26 cellular contexts compared by ENCODE assay signal in genomic region chr16:22034503-22034902, GRCh38. TPM values are rescaled to one million over a fixed set of nuclear protein-coding genes. Genes with fewer than 3 reads are reported as not detected.
"Had no signal": no experiment of that assay in that cellular context is flagged by ENCODE, and none has a peak within 500 bp of the region (broad histone marks: within the 10 kb centered on the region; RNA-seq: fewer than 3 reads in every experiment).

No MANE protein-coding gene starts in this region.

- H3K27me3 Mint-ChIP-seq: activated CD8-positive, alpha-beta T cell treated with anti-CD3 and anti-CD28 coated beads for 36 hours; activated naive CD4-positive, alpha-beta T cell treated with anti-CD3 and anti-CD28 coated beads, Interleukin-2, amount 50 U/mL, for 24 hours; activated T-cell treated with anti-CD3 and anti-CD28 coated beads, Interleukin-2, amount 50 U/mL, for 24 hours; naive thymus-derived CD4-positive, alpha-beta T cell had no signal

- H3K27ac Mint-ChIP-seq: activated CD8-positive, alpha-beta T cell treated with anti-CD3 and anti-CD28 coated beads for 36 hours; activated naive CD4-positive, alpha-beta T cell treated with anti-CD3 and anti-CD28 coated beads, Interleukin-2, amount 50 U/mL, for 24 hours; neural progenitor cell had no signal

- H3K4me1 ChIP-seq: breast epithelium, neural progenitor cell, prostate gland had no signal

- H3K36me3 ChIP-seq: breast epithelium, neural progenitor cell, prostate gland had no signal

- H3K27ac ChIP-seq: breast epithelium, neural progenitor cell, prostate gland, right atrium auricular region, stomach had no signal

- H3K4me3 Mint-ChIP-seq: activated CD8-positive, alpha-beta T cell treated with anti-CD3 and anti-CD28 coated beads for 36 hours; activated naive CD4-positive, alpha-beta T cell treated with anti-CD3 and anti-CD28 coated beads, Interleukin-2, amount 50 U/mL, for 24 hours; activated T-cell treated with anti-CD3 and anti-CD28 coated beads, Interleukin-2, amount 50 U/mL, for 24 hours; neural progenitor cell had no signal

- H3K9me3 Mint-ChIP-seq: activated CD8-positive, alpha-beta T cell treated with anti-CD3 and anti-CD28 coated beads for 36 hours; activated naive CD4-positive, alpha-beta T cell treated with anti-CD3 and anti-CD28 coated beads, Interleukin-2, amount 50 U/mL, for 24 hours; activated T-cell treated with anti-CD3 and anti-CD28 coated beads, Interleukin-2, amount 50 U/mL, for 24 hours; neural progenitor cell had no signal

- DNase-seq: activated CD8-positive, alpha-beta T cell treated with anti-CD3 and anti-CD28 coated beads for 36 hours; activated effector memory CD4-positive, alpha-beta T cell treated with anti-CD3 and anti-CD28 coated beads, Interleukin-2, amount 50 U/mL, for 16 hours; activated T-cell treated with anti-CD3 and anti-CD28 coated beads, Interleukin-2, amount 50 U/mL, for 24 hours; cerebellar nuclear complex; cortex of kidney; mucosa of descending colon; naive thymus-derived CD4-positive, alpha-beta T cell; stimulated activated CD4-positive, alpha-beta T cell treated with anti-CD3 and anti-CD28 coated beads, Interleukin-12 subunit alpha, Interleukin-12 subunit beta, amount 100 ng/mL, for 4 hours; stimulated activated CD4-positive, alpha-beta T cell treated with anti-CD3 and anti-CD28 coated beads, Interleukin-1b, Interleukin-23, amount 100 ng/mL, for 48 hours; stimulated activated CD8-positive, alpha-beta memory T cell treated with anti-CD3 and anti-CD28 coated beads, Interleukin-4, amount 100 ng/mL, for 48 hours; stomach; trophoblast cell had no signal

- H3K4me2 ChIP-seq: neural progenitor cell had no signal

- ATAC-seq: activated CD8-positive, alpha-beta T cell treated with anti-CD3 and anti-CD28 coated beads for 36 hours; left lobe of liver; naive thymus-derived CD4-positive, alpha-beta T cell had no signal

- H3K9me3 ChIP-seq: breast epithelium, mucosa of descending colon, prostate gland, right atrium auricular region, stomach had no signal

- H3K27me3 ChIP-seq: breast epithelium, neural progenitor cell, right atrium auricular region, stomach had no signal

- H3K9ac ChIP-seq: neural progenitor cell had no signal

- H3K4me3 ChIP-seq: breast epithelium, lung, mucosa of descending colon, neural progenitor cell, prostate gland, right atrium auricular region, stomach had no signal

RNA-seq across cellular contexts. Expression of gene PDZD9, which starts 33.6 kb away (rescaled TPM):
- total RNA-seq: activated CD8-positive, alpha-beta T cell treated with anti-CD3 and anti-CD28 coated beads for 36 hours; astrocyte; breast epithelium; left lobe of liver; lung; mucosa of descending colon; naive thymus-derived CD4-positive, alpha-beta T cell; osteocyte; right atrium auricular region; stomach; T-helper 1 cell treated with Interleukin-12 subunit alpha and Interleukin-12 subunit beta and Interleukin-4 antibody, amounts not matched to agents 30 ng/mL and 1 ng/mL, for 36 hours; temporal lobe had no signal
- polyA plus RNA-seq: adipose tissue, esophagus, keratinocyte, lung, stomach had no signal

RNA-seq across cellular contexts. Expression of gene VWA3A, which starts 57.8 kb away (rescaled TPM):
- total RNA-seq: activated CD8-positive, alpha-beta T cell treated with anti-CD3 and anti-CD28 coated beads for 36 hours; astrocyte; right atrium auricular region had no signal
- polyA plus RNA-seq: naive thymus-derived CD4-positive, alpha-beta T cell had no signal
